In the genomic region with DNA sequence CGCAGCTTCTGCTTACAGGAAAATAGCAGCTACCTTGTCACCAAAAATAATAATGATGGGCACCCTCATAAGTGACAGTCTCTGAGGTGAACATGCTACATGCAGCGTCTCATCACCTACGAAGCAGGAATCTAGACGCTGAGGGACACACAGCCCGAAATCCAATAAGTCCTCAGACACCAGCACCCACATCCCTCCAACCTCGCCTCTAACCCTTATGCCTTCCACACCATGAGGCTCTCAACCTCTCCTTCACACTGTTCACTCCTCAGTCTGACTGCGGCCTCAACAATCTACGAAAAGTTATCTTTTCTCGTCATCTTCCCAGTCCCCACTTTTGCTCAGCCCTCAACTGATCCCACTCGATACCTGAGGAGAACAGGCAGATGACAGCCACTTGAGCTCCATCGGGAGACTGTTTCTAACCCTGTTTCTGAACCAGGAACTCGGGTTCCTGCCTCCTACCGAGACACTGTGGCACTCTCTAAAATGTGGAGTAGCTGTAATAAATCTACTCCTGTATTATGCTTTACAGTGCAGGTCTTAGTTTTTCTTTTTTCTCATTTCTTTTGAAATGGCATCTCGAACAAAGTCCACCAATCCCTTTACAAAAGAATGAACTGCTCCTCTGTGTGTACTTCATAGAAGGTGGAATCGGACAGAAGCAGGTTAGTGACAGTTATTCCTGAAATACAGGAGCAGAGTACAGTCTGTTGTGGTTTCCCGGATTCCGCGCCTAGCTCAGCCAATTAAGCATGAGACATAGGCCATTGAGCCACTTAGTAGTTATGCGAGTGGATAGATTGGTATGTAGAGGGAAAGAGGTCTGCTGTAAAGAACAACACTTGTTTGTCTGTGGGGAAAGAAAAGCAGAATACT, we compare ENCODE assay signal across 1 cellular context.
TF ChIP-seq lines count a peak whose summit lies in the region.

No MANE protein-coding gene starts in this region.

TF ChIP-seq in GM12878, 131 proteins besides CTCF, POLR2A, EP300 and RAD21:
- 0 out of 2 replicates have a peak, but pooled peaks have one; percentile 25 for TF ChIP-seq GATAD2B (conservative IDR thresholded peaks at IDR 0.05; ENCODE audit: low read depth)
